Comparison of ENCODE assay signal across 9 cellular contexts in the genomic region with DNA sequence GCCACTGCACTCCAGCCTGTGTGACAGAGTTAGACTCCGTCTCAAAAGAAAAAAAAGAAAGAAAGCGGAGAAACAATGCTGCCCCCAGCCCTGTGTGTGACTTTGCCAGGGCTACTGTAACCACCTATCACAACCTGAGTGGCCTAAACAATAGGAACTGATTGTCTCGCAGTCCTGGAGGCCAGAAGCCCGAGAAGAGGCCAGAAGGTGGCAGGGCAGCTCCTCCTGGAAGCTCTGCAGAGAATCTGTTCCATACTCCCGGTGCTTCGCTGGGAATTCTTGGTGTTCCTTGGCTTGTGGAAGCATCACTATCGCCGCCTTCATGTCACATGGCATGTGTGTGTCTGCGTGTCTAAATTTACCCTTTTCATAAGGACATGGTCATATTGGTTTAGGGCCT. TPM values are rescaled to one million over a fixed set of nuclear protein-coding genes. Genes with fewer than 3 reads are reported as not detected.
DNase-seq lines count a peak whose midpoint lies in the region; ATAC-seq, FAIRE-seq and TF ChIP-seq lines count a peak whose summit lies in the region.
"Had no signal": no experiment of that assay in that cellular context is flagged by ENCODE, and none has a peak within 500 bp of the region (broad histone marks: within the 10 kb centered on the region; RNA-seq: fewer than 3 reads in every experiment).

No MANE protein-coding gene starts in this region.

- TF ChIP-seq EP300 in K562 (IDR thresholded peaks at IDR 0.05; ENCODE audit: low read length) = no peak

- H3K9ac ChIP-seq in H9 (ENCODE audit: extremely low read depth, insufficient read length, low read length) (no peak overlapping the region), K562 (ENCODE audit: insufficient read depth in 1 of 2, low read depth in 2 of 2, low read length in 2 of 2) (no peak overlapping the region)

- H3K27ac Mint-ChIP-seq in CD4-positive, alpha-beta T cell = peak overlapping the region; percentile 89
- no peak overlapping the region for H3K27ac Mint-ChIP-seq in H9

- H3K9me3 Mint-ChIP-seq in CD4-positive, alpha-beta T cell = no peaks in the 10 kb centered on the region
- H3K9me3 Mint-ChIP-seq in H9 = peaks cover 35 to 46% of the 10 kb centered on the region in 2 experiments

- no peak overlapping the region for H4K5ac ChIP-seq in H9 (ENCODE audit: insufficient read length, low read depth, low read length)

- FAIRE-seq in K562 (lab: Jason Lieb, UNC) = no peak

- no peak for TF ChIP-seq CTCF in CD4-positive, alpha-beta T cell (IDR thresholded peaks at IDR 0.05)
- peak; percentile 39; the same call in 1 of the 3 replicates for TF ChIP-seq CTCF in H9 (conservative IDR thresholded peaks at IDR 0.05)
- TF ChIP-seq CTCF in K562 (IDR thresholded peaks at IDR 0.05 in 2 of 3, conservative IDR thresholded peaks at IDR 0.05 in 1 of 3; ENCODE audit: insufficient read depth in 2 of 3, low read depth in 1 of 3, low read length in 3 of 3) = peak in 2 of 3 experiments; percentile 14 to 24; a peak in 1 of 6 replicates
- TF ChIP-seq CTCF in mucosa of descending colon (IDR thresholded peaks at IDR 0.05) = no peak

- H2BK120ac ChIP-seq in H9 (ENCODE audit: low read depth, low read length, poor library complexity, severe bottlenecking) = no peak overlapping the region

- DNase-seq in CD4-positive, alpha-beta T cell = no peak
- no peak for DNase-seq in H9
- no peak for DNase-seq in K562 (ENCODE audit: extremely low read depth in 1 of 4, low spot score in 3 of 4)
- peak in 1 of 3 donors; percentile 56 for DNase-seq in mucosa of descending colon
- DNase-seq in NOMO-1 (lab: John Stamatoyannopoulos, UW; ENCODE audit: unreplicated experiment in 2 of 2) = no peak
- DNase-seq in SIG-M5 treated with dmso at 0.1 percent for 504 hours (lab: John Stamatoyannopoulos, UW; ENCODE audit: unreplicated experiment) = no peak
- DNase-seq: NCI-H774 had no signal

- CTCF ChIA-PET in CD4-positive, alpha-beta T cell (lab: Charles Lee) = interaction anchor here (0.6 to 1.2 kb wide), 2 partner anchors 33 to 129 kb away, joined by 3 to 6 read pairs; no protein-coding TSS in a partner anchor
- CTCF ChIA-PET in K562 (lab: Yijun Ruan, JAX; ENCODE audit: low intra/inter-chr PET ratio) = interaction anchor here (1.2 kb wide), 1 partner anchor 140 kb away, joined by 3 read pairs; no protein-coding TSS in a partner anchor

- no peaks in the 10 kb centered on the region for H3K79me2 ChIP-seq in H9 (ENCODE audit: insufficient read depth, low read length)
- no peaks in the 10 kb centered on the region for H3K79me2 ChIP-seq in K562 (ENCODE audit: control insufficient read depth, insufficient read depth, low read length)

- no peak overlapping the region for H2BK20ac ChIP-seq in H9 (ENCODE audit: low read depth, low read length, poor library complexity, severe bottlenecking)

- H2BK12ac ChIP-seq in H9 (ENCODE audit: insufficient read length, low read depth, low read length) = no peak overlapping the region

- H3K27me3 ChIP-seq in CD4-positive, alpha-beta T cell (ENCODE audit: control insufficient read depth, insufficient read depth, low read length) = no peaks in the 10 kb centered on the region
- H3K27me3 ChIP-seq in H9 (ENCODE audit: insufficient read depth, low read length) (no peaks in the 10 kb centered on the region), K562 (ENCODE audit: control insufficient read depth in 2 of 2, insufficient read depth in 2 of 2, low read length in 2 of 2) (peaks cover 8 to 48% of the 10 kb centered on the region in 2 experiments)

- H4K8ac ChIP-seq in H9 (replicated peaks; ENCODE audit: insufficient read length, low read depth, low read length) = no peak overlapping the region

- H3K4me3 Mint-ChIP-seq in CD4-positive, alpha-beta T cell = no peak overlapping the region
- no peak overlapping the region; a peak in 1 of 5 replicates for H3K4me3 Mint-ChIP-seq in H9

- H2AK5ac ChIP-seq in H9 (ENCODE audit: insufficient read length, low read length) = no peak overlapping the region

- BruUV-seq in K562 (replicated peaks; lab: Mats Ljungman, UMichigan) = no TSS peak

- ATAC-seq in CD4-positive, alpha-beta T cell (ENCODE audit: poor library complexity) = no peak
- ATAC-seq in K562 (peak; percentile 49; the same call in 1 of the 3 replicates), mucosa of descending colon (peak; percentile 64), GM18502 (IDR thresholded peaks at IDR 0.05; ENCODE audit: poor library complexity, unreplicated experiment) (no peak)

- H3K4me1 ChIP-seq in H9 (ENCODE audit: insufficient read depth, low read length) (peaks cover 5% of the 10 kb centered on the region; the same call in 1 of the 2 replicates), K562 (replicated peaks in 1 of 2; ENCODE audit: control insufficient read depth in 2 of 2, insufficient read depth in 2 of 2, low read length in 2 of 2) (no peaks in the 10 kb centered on the region), mucosa of descending colon (ENCODE audit: low read depth) (no peaks in the 10 kb centered on the region)

- no peaks in the 10 kb centered on the region for H3K27me3 Mint-ChIP-seq in CD4-positive, alpha-beta T cell
- H3K27me3 Mint-ChIP-seq in H9 (ENCODE audit: low read depth) = peaks cover 13% of the 10 kb centered on the region

- H2AFZ ChIP-seq in H9 (ENCODE audit: low read length) (no peak overlapping the region), K562 (ENCODE audit: low read depth, low read length) (no peak overlapping the region)

- in situ Hi-C loops in K562 (cut with MboI) = no loop called here

- no peak overlapping the region for H3K56ac ChIP-seq in H9 (ENCODE audit: insufficient read length, low read depth, low read length)

- no peak overlapping the region for H3K23ac ChIP-seq in H9 (ENCODE audit: insufficient read length, low read depth, low read length)

- no peaks in the 10 kb centered on the region for H3K9me3 ChIP-seq in CD4-positive, alpha-beta T cell (ENCODE audit: control insufficient read depth, low read length)
- peaks cover 3% of the 10 kb centered on the region for H3K9me3 ChIP-seq in H9 (ENCODE audit: control insufficient read depth, low read depth, low read length)
- no peaks in the 10 kb centered on the region for H3K9me3 ChIP-seq in K562 (replicated peaks; ENCODE audit: control insufficient read depth, insufficient read depth, low read depth, low read length)
- no peaks in the 10 kb centered on the region for H3K9me3 ChIP-seq in mucosa of descending colon

- no peak overlapping the region for H3K4me2 ChIP-seq in H9 (ENCODE audit: insufficient read depth, insufficient read length, low read length)
- H3K4me2 ChIP-seq in K562 (ENCODE audit: insufficient read depth, low read length) = no peak overlapping the region

- no peak overlapping the region for H3K27ac ChIP-seq in CD4-positive, alpha-beta T cell (ENCODE audit: low read depth, low read length)
- no peak overlapping the region for H3K27ac ChIP-seq in H9 (ENCODE audit: insufficient read length, low read depth, low read length)
- no peak overlapping the region for H3K27ac ChIP-seq in K562 (ENCODE audit: extremely low read depth, low read depth, low read length)

- no peak overlapping the region for H2BK5ac ChIP-seq in H9 (ENCODE audit: insufficient read length, low read length)

- H3K79me1 ChIP-seq in H9 (ENCODE audit: insufficient read depth, low read depth, low read length, poor library complexity, severe bottlenecking) = no peaks in the 10 kb centered on the region

- H3T11ph ChIP-seq in H9 (ENCODE audit: low read length) = no peak overlapping the region

- no peak overlapping the region for H3K18ac ChIP-seq in H9 (ENCODE audit: insufficient read length, low read depth, low read length)

- no peak overlapping the region for H3K4ac ChIP-seq in H9 (ENCODE audit: low read depth, low read length)

- H2BK15ac ChIP-seq in H9 (ENCODE audit: low read depth, low read length) = no peak overlapping the region

- no peaks in the 10 kb centered on the region for H3K9me1 ChIP-seq in K562 (ENCODE audit: control insufficient read depth, insufficient read depth, low read length)

- POLR2A ChIA-PET in CD4-positive, alpha-beta T cell (lab: Charles Lee) = no interaction called here
- POLR2A ChIA-PET in K562 (lab: Yijun Ruan, JAX) = interaction anchor here (0.5 to 0.6 kb wide), 2 partner anchors 180 to 202 kb away, joined by 3 read pairs; no protein-coding TSS in a partner anchor

- no peaks in the 10 kb centered on the region for H3K23me2 ChIP-seq in H9 (ENCODE audit: insufficient read length, low read depth, low read length, poor library complexity, severe bottlenecking)

- H3K14ac ChIP-seq in H9 (ENCODE audit: insufficient read depth, low read length) = no peak overlapping the region

- H4K91ac ChIP-seq in H9 (ENCODE audit: insufficient read length, low read depth, low read length) = no peak overlapping the region

- H3K36me3 Mint-ChIP-seq in CD4-positive, alpha-beta T cell (ENCODE audit: low read depth) = no peaks in the 10 kb centered on the region
- H3K36me3 Mint-ChIP-seq in H9 (ENCODE audit: insufficient read depth in 1 of 3, low read depth in 3 of 3) = peaks cover 27 to 35% (median 27%) of the 10 kb centered on the region in 3 experiments

- no peak for TF ChIP-seq POLR2A in K562 (conservative IDR thresholded peaks at IDR 0.05)

- TF ChIP-seq RAD21 in K562 (CRISPR knock-in tag; conservative IDR thresholded peaks at IDR 0.05 in 1 of 2, IDR thresholded peaks at IDR 0.05 in 1 of 2) = peak in 1 of 2 experiments; percentile 25; a peak in 1 of 4 replicates

- H4K20me1 ChIP-seq in H9 (ENCODE audit: control insufficient read depth, insufficient read depth, insufficient read length) (no peaks in the 10 kb centered on the region), K562 (replicated peaks; ENCODE audit: control insufficient read depth, insufficient read depth, low read length) (no peaks in the 10 kb centered on the region)

- intact Hi-C loops in CD4-positive, alpha-beta T cell (cut with DNase I, micrococcal nuclease) = loop anchor here in 1 of 2 experiments (5.0 kb wide), 1 partner anchor 67 kb away; no protein-coding TSS in a partner anchor
- intact Hi-C loops in K562 (cut with micrococcal nuclease) = no loop called here
- intact Hi-C loops in mucosa of descending colon (cut with DNase I, micrococcal nuclease) = no loop called here

- H3K4me3 ChIP-seq in K562 = no peak overlapping the region
- H3K4me3 ChIP-seq in mucosa of descending colon = no peak overlapping the region

- H3K36me3 ChIP-seq in K562 (ENCODE audit: control insufficient read depth, insufficient read depth, low read length) (no peaks in the 10 kb centered on the region), mucosa of descending colon (ENCODE audit: low read depth) (no peaks in the 10 kb centered on the region)

- no CpG with 5 or more reads among the region's 9 CpGs for WGBS in H9 (ENCODE audit: extremely low coverage, insufficient read length, low lambda C conversion rate)
- 8% methylated on average over 6 of the region's 9 CpGs for WGBS in K562 (ENCODE audit: insufficient coverage, low coverage, missing lambda C conversion rate)

- peaks cover 27% of the 10 kb centered on the region for H3K4me1 Mint-ChIP-seq in CD4-positive, alpha-beta T cell (ENCODE audit: low read depth)
- peaks cover 55 to 57% of the 10 kb centered on the region in 2 experiments for H3K4me1 Mint-ChIP-seq in H9

RNA-seq across cellular contexts. Expression of a gene that starts 14.4 kb away (rescaled TPM):
- total RNA-seq in CD4-positive, alpha-beta T cell = not detected
- total RNA-seq in H9 (2021) = 25.9 and 31.9 TPM in 2 replicates
- total RNA-seq in K562 (2011; cell fraction: chromatin; rRNA removed; ENCODE audit: low replicate concordance) = 0.09 TPM in 1 of 2 replicates, not detected in the other
- not detected in 2 replicates for total RNA-seq in K562 (2011; cell fraction: nucleolus; rRNA removed)
- not detected in 2 replicates for total RNA-seq in K562 (2011; cell fraction: nucleoplasm; rRNA removed)
- not detected in 2 replicates for total RNA-seq in K562 (2014; rRNA removed)
- total RNA-seq in K562 (2014; rRNA removed; fragmentation: Illumina TruSeq; extraction: Trizol) = not detected in 2 replicates
- total RNA-seq in K562 (2015; rRNA removed; fragmentation: Illumina TruSeq; extraction: Trizol) = not detected in 2 replicates
- 0.13 and 0.16 TPM in 2 replicates for total RNA-seq in K562 (2021)
- polyA plus RNA-seq in K562 (2011; rRNA removed) = not detected in 2 replicates
- polyA plus RNA-seq in K562 (2011; cell fraction: cytosol; rRNA removed) = not detected in 2 replicates
- not detected in 2 replicates for polyA plus RNA-seq in K562 (2011; cell fraction: nucleus; rRNA removed)
- not detected in 2 replicates for polyA plus RNA-seq in K562 (2012)
- polyA plus RNA-seq in K562 (2014; fragmentation: Illumina TruSeq; extraction: Trizol) = not detected in 2 replicates
- polyA plus RNA-seq in K562 (2014; fragmentation: Nextera tagmentation; extraction: Ambion mirVana) = not detected
- not detected in 2 replicates for polyA plus RNA-seq in K562 (2014; rRNA removed)
- polyA minus RNA-seq in K562 (2011; rRNA and poly(A)+ RNA removed) = not detected in 2 replicates
- polyA minus RNA-seq in K562 (2011; cell fraction: cytosol; rRNA and poly(A)+ RNA removed) = not detected in 2 replicates
- polyA minus RNA-seq in K562 (2011; cell fraction: nucleus; rRNA and poly(A)+ RNA removed) = not detected in 2 replicates
- total RNA-seq in mucosa of descending colon = 10 to 100 TPM; 25.8 to 95.2 (median 62.8) TPM

RNA-seq across cellular contexts. Expression of a gene that starts 22.4 kb away (rescaled TPM):
- total RNA-seq in CD4-positive, alpha-beta T cell = 100 to 1,000 TPM; 157 to 161 TPM
- total RNA-seq in H9 (2021) (37.1 and 38.5 TPM in 2 replicates), K562 (2014; rRNA removed) (31.6 and 32.2 TPM in 2 replicates), K562 (2014; rRNA removed; fragmentation: Illumina TruSeq; extraction: Trizol) (33.1 and 38.9 TPM in 2 replicates), K562 (2015; rRNA removed; fragmentation: Illumina TruSeq; extraction: Trizol) (25.5 and 28.1 TPM in 2 replicates), K562 (2021) (31.3 and 31.4 TPM in 2 replicates), mucosa of descending colon (100 to 1,000 TPM; 114 to 157 (median 120) TPM)
- total RNA-seq in K562 (2011; cell fraction: chromatin; rRNA removed; ENCODE audit: low replicate concordance) = 39.0 and 77.6 TPM in 2 replicates
- total RNA-seq in K562 (2011; cell fraction: nucleolus; rRNA removed) = 15.0 and 23.0 TPM in 2 replicates
- total RNA-seq in K562 (2011; cell fraction: nucleoplasm; rRNA removed) = 45.0 and 78.0 TPM in 2 replicates
- polyA plus RNA-seq in K562 (2011; rRNA removed) (18.3 and 26.8 TPM in 2 replicates), K562 (2014; fragmentation: Illumina TruSeq; extraction: Trizol) (41.9 and 45.2 TPM in 2 replicates), K562 (2014; fragmentation: Nextera tagmentation; extraction: Ambion mirVana) (10 to 100 TPM; 13.1 to 13.8 TPM), K562 (2014; rRNA removed) (35.6 and 39.5 TPM in 2 replicates)
- polyA plus RNA-seq in K562 (2011; cell fraction: cytosol; rRNA removed) = 8.0 and 11.2 TPM in 2 replicates
- 15.4 and 17.6 TPM in 2 replicates for polyA plus RNA-seq in K562 (2011; cell fraction: nucleus; rRNA removed)
- 21.8 and 26.9 TPM in 2 replicates for polyA plus RNA-seq in K562 (2012)
- 46.2 and 50.8 TPM in 2 replicates for polyA minus RNA-seq in K562 (2011; rRNA and poly(A)+ RNA removed)
- 14.3 and 18.8 TPM in 2 replicates for polyA minus RNA-seq in K562 (2011; cell fraction: cytosol; rRNA and poly(A)+ RNA removed)
- 12.4 and 19.2 TPM in 2 replicates for polyA minus RNA-seq in K562 (2011; cell fraction: nucleus; rRNA and poly(A)+ RNA removed)

RNA-seq across cellular contexts. Expression of a gene that starts 38.6 kb away (rescaled TPM):
- total RNA-seq in CD4-positive, alpha-beta T cell = not detected
- not detected in 2 replicates for total RNA-seq in H9 (2021)
- total RNA-seq in K562 (2011; cell fraction: chromatin; rRNA removed; ENCODE audit: low replicate concordance) = not detected in 2 replicates
- total RNA-seq in K562 (2011; cell fraction: nucleolus; rRNA removed) = not detected in 2 replicates
- not detected in 2 replicates for total RNA-seq in K562 (2011; cell fraction: nucleoplasm; rRNA removed)
- not detected in 2 replicates for total RNA-seq in K562 (2014; rRNA removed)
- not detected in 2 replicates for total RNA-seq in K562 (2014; rRNA removed; fragmentation: Illumina TruSeq; extraction: Trizol)
- not detected in 2 replicates for total RNA-seq in K562 (2015; rRNA removed; fragmentation: Illumina TruSeq; extraction: Trizol)
- not detected in 2 replicates for total RNA-seq in K562 (2021)
- not detected in 2 replicates for polyA plus RNA-seq in K562 (2011; rRNA removed)
- not detected in 2 replicates for polyA plus RNA-seq in K562 (2011; cell fraction: cytosol; rRNA removed)
- not detected in 2 replicates for polyA plus RNA-seq in K562 (2011; cell fraction: nucleus; rRNA removed)
- polyA plus RNA-seq in K562 (2012) = not detected in 2 replicates
- not detected in 2 replicates for polyA plus RNA-seq in K562 (2014; fragmentation: Illumina TruSeq; extraction: Trizol)
- polyA plus RNA-seq in K562 (2014; fragmentation: Nextera tagmentation; extraction: Ambion mirVana) = not detected
- polyA plus RNA-seq in K562 (2014; rRNA removed) = not detected in 2 replicates
- not detected in 2 replicates for polyA minus RNA-seq in K562 (2011; rRNA and poly(A)+ RNA removed)
- polyA minus RNA-seq in K562 (2011; cell fraction: cytosol; rRNA and poly(A)+ RNA removed) = not detected in 2 replicates
- polyA minus RNA-seq in K562 (2011; cell fraction: nucleus; rRNA and poly(A)+ RNA removed) = not detected in 2 replicates
- not detected for total RNA-seq in mucosa of descending colon
- total RNA-seq: mononuclear cell had no signal

Comparison
In these comparisons a context has a peak if more than half of its experiments do, and no peak if none do; other contexts are left out.
1. ATAC-seq: peak in K562 (single experiment) and mucosa of descending colon (single experiment); none in CD4-positive, alpha-beta T cell (single experiment) and GM18502 (single experiment).
2. CTCF ChIP-seq: peak in H9 (single experiment) and K562 (2 of 3); none in CD4-positive, alpha-beta T cell (single experiment) and mucosa of descending colon (single experiment).
3. RNA of a gene that starts 14.4 kb away (total RNA-seq): 25.8 to 95.2 TPM in mucosa of descending colon and 25.9 to 31.9 TPM in H9; not detected in CD4-positive, alpha-beta T cell and 0.09 to 0.16 TPM in K562; every median in the first group is over 10 times any median in the second.